In the genomic region with DNA sequence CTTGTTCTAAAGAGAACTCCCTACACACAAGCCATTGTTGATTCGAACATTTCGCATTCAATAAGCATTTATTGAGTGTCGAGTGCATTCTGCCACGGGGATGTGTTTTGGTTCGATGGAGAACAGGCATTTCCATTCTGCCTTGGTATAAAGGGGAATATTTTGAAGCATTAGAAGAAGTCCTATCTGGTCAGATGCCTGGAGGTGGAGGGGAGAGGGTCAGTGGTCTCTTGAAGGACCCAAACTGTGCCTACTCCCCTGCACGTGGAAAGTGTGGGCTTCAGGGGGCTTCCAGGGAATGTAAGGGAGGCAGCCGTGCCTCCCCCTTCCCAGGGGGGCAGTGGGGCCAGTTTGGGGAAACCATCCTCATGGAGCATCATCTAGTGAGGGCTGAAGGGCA, we compare ENCODE assay signal across 22 cellular contexts. TPM values are rescaled to one million over a fixed set of nuclear protein-coding genes. Genes with fewer than 3 reads are reported as not detected.
"Had no signal": no experiment of that assay in that cellular context is flagged by ENCODE, and none has a peak within 500 bp of the region (broad histone marks: within the 10 kb centered on the region; RNA-seq: fewer than 3 reads in every experiment).

No MANE protein-coding gene starts in this region.

- DNase-seq: IMR-90, Karpas-422, KG1, MG63, NCI-H1092, NCI-H1436, NCI-H187, NCI-H2029, NCI-H2081 treated with DMSO at 0.1 percent for 48 hours, NCI-H2171, NCI-H226, NCI-H446, NCI-H510A, NCI-H524 treated with DMSO at 0.1 percent for 48 hours, NCI-H69, NCI-H774, Right ventricle myocardium superior, RPMI8226, SIG-M5 had no signal

- H3K36me3 ChIP-seq: MG63, SJSA1 had no signal

- H3K4me3 ChIP-seq: MG63, SJSA1, SK-N-MC had no signal

- H3K4me1 ChIP-seq: SJSA1 had no signal

- H3K27ac ChIP-seq: SJSA1, SK-N-MC had no signal

- H3K9me3 ChIP-seq: MG63 had no signal

- ATAC-seq: HepG2 had no signal

- H3K27me3 ChIP-seq: MG63, SJSA1 had no signal

RNA-seq across cellular contexts. Expression of gene AJAP1, which starts 8.3 kb away (rescaled TPM):
- total RNA-seq: HepG2, SJSA1 had no signal
